Comparison of ENCODE assay signal across 8 cellular contexts in genomic region chr4:76090241-76090691, GRCh38. TPM values are rescaled to one million over a fixed set of nuclear protein-coding genes. Genes with fewer than 3 reads are reported as not detected.
DNase-seq lines count a peak whose midpoint lies in the region; ATAC-seq and TF ChIP-seq lines count a peak whose summit lies in the region.

No MANE protein-coding gene starts in this region.

- peaks cover 7% of the 10 kb centered on the region for H3K4me1 Mint-ChIP-seq in chondrocyte (ENCODE audit: low read depth)

- TF ChIP-seq POLR2A in spleen (IDR thresholded peaks at IDR 0.05): no peak

- H3K9me3 Mint-ChIP-seq in chondrocyte (ENCODE audit: low read depth): no peaks in the 10 kb centered on the region

- 12 to 20% (median 16%) methylated on average over 7 of the region's 7 CpGs for WGBS in spleen, 5 donors

- no peak for TF ChIP-seq CTCF in AG09319 (IDR thresholded peaks at IDR 0.05; ENCODE audit: low read depth, low read length)
- no peak for TF ChIP-seq CTCF in foreskin keratinocyte (conservative IDR thresholded peaks at IDR 0.05)
- TF ChIP-seq CTCF in spleen (IDR thresholded peaks at IDR 0.05 in 8 of 11, conservative IDR thresholded peaks at IDR 0.05 in 3 of 11): no peak
- no peak for TF ChIP-seq CTCF in chondrocyte (IDR thresholded peaks at IDR 0.05)

- DNase-seq in AG09319 (ENCODE audit: extremely low read depth, low read depth): peak; percentile 55
- DNase-seq in RPMI7951 (ENCODE audit: low read depth): peak; percentile 82
- peak; percentile 93 to 96 for DNase-seq in foreskin keratinocyte
- DNase-seq in spleen: no peak
- no peak for DNase-seq in posterior cingulate gyrus
- DNase-seq in chondrocyte (ENCODE audit: low spot score): no peak

- no peaks in the 10 kb centered on the region for H3K27me3 Mint-ChIP-seq in chondrocyte (ENCODE audit: low read depth)

- intact Hi-C loops in spleen (cut with DNase I; ENCODE audit: low total_unique reads) (no loop called here), posterior cingulate gyrus (cut with DNase I) (no loop called here)

- no peak overlapping the region for H3K4me3 ChIP-seq in spleen

- H3K27ac ChIP-seq in foreskin keratinocyte (peak overlapping the region; percentile 98), spleen (peak overlapping the region in 7 of 8 donors; percentile 19 to 77 (median 71))

- H3K27me3 ChIP-seq in foreskin keratinocyte: no peaks in the 10 kb centered on the region
- no peaks in the 10 kb centered on the region for H3K27me3 ChIP-seq in spleen (replicated peaks in 1 of 7)

- no peak overlapping the region for H3K27ac Mint-ChIP-seq in chondrocyte (ENCODE audit: unreplicated experiment)

- ATAC-seq in GM21381 (IDR thresholded peaks at IDR 0.05; ENCODE audit: unreplicated experiment) (peak; percentile 62), foreskin keratinocyte (peak; percentile 85), GM18517 (IDR thresholded peaks at IDR 0.05; ENCODE audit: unreplicated experiment) (no peak)

- no peaks in the 10 kb centered on the region for H3K36me3 Mint-ChIP-seq in chondrocyte (ENCODE audit: low read depth)

- peaks cover 20% of the 10 kb centered on the region for H3K4me1 ChIP-seq in foreskin keratinocyte
- H3K4me1 ChIP-seq in spleen: peaks cover 3 to 20% (median 8%) of the 10 kb centered on the region in 6 donors

- H3K4me3 Mint-ChIP-seq in chondrocyte (ENCODE audit: unreplicated experiment): no peak overlapping the region

- H3K9me3 ChIP-seq in spleen: no peaks in the 10 kb centered on the region

- H3K36me3 ChIP-seq in spleen: no peaks in the 10 kb centered on the region

RNA-seq across cellular contexts. Expression of gene ART3, which starts 15.8 kb away (rescaled TPM):
- 0.24 TPM in 1 of 2 replicates, not detected in the other for total RNA-seq in RPMI7951 (2014; rRNA removed; shearing (Covaris generic))
- 0.41 TPM in 1 of 2 replicates, not detected in the other for total RNA-seq in foreskin keratinocyte
- polyA plus RNA-seq in foreskin keratinocyte: 0.22 and 0.27 TPM in 2 replicates
- total RNA-seq in spleen: 1 to 10 TPM; 1.1 to 5.7 (median 3.4) TPM
- polyA plus RNA-seq in spleen: 1 to 10 TPM in 2 of 3 donors, under 1 TPM in 1; 0.91 to 3.1 (median 1.4) TPM
- total RNA-seq in chondrocyte: 0.40 to 0.41 TPM in 2 of 3 replicates, not detected in the other

RNA-seq across cellular contexts. Expression of gene CXCL11, which starts 54.4 kb away (rescaled TPM):
- 0.10 and 0.36 TPM in 2 replicates for total RNA-seq in RPMI7951 (2014; rRNA removed; shearing (Covaris generic))
- total RNA-seq in foreskin keratinocyte (0.18 and 0.44 TPM in 2 replicates), spleen (1 to 10 TPM; 1.1 to 3.0 (median 2.2) TPM), chondrocyte (not detected in 3 replicates)
- polyA plus RNA-seq in foreskin keratinocyte (0.28 and 0.32 TPM in 2 replicates), spleen (1 to 10 TPM in 2 of 3 donors, under 1 TPM in 1; 0.96 to 5.4 (median 2.2) TPM)

RNA-seq across cellular contexts. Expression of gene NUP54, which starts 57.9 kb away (rescaled TPM):
- 57.5 and 71.5 TPM in 2 replicates for total RNA-seq in RPMI7951 (2014; rRNA removed; shearing (Covaris generic))
- total RNA-seq in foreskin keratinocyte: 48.4 and 51.8 TPM in 2 replicates
- 23.3 and 31.2 TPM in 2 replicates for polyA plus RNA-seq in foreskin keratinocyte
- 10 to 100 TPM; 26.2 to 43.2 (median 34.5) TPM for total RNA-seq in spleen
- 10 to 100 TPM; 22.8 to 28.9 (median 28.8) TPM for polyA plus RNA-seq in spleen
- total RNA-seq in chondrocyte: 26.1 to 41.5 TPM (median 27.3 TPM) in 3 replicates

Comparison
In these comparisons a context has a peak if more than half of its experiments do, and no peak if none do; other contexts are left out.
1. DNase-seq: peak in AG09319 (single experiment), RPMI7951 (single experiment) and foreskin keratinocyte (2 of 2); none in spleen (single experiment), posterior cingulate gyrus (0 of 10) and chondrocyte (single experiment).